In genomic region chr2:54657664-54658083, GRCh38 we compare ENCODE assay signal across 1 cellular context.
TF ChIP-seq lines count a peak whose summit lies in the region.

No MANE protein-coding gene starts in this region.

TF ChIP-seq in WTC11, 78 proteins besides CTCF, POLR2A, EP300 and RAD21 (continued from another document):
- TF ChIP-seq ZNF281 (CRISPR knock-in tag; IDR thresholded peaks at IDR 0.05) (no peak), OVOL2 (CRISPR knock-in tag; IDR thresholded peaks at IDR 0.05; ENCODE audit: borderline replicate concordance) (no peak), ZNF416 (CRISPR knock-in tag; IDR thresholded peaks at IDR 0.05) (no peak), JAZF1 (CRISPR knock-in tag; IDR thresholded peaks at IDR 0.05) (no peak), NR1H2 (CRISPR knock-in tag; IDR thresholded peaks at IDR 0.05) (no peak), ZNF263 (CRISPR knock-in tag; IDR thresholded peaks at IDR 0.05; ENCODE audit: low read depth) (no peak), NFE2L1 (CRISPR knock-in tag; IDR thresholded peaks at IDR 0.05) (no peak)
